ENCODE assay signal across 1 cellular context in genomic region chr2:111433892-111434607, GRCh38.
TF ChIP-seq lines count a peak whose summit lies in the region.
"Not testable (repeated sequence)": the region's sequence is repeated elsewhere in the genome, so short reads cannot be mapped to it uniquely, and the experiment has no call there.

No MANE protein-coding gene starts in this region.

TF ChIP-seq in K562, 482 proteins besides CTCF, POLR2A, EP300 and RAD21 (continued from another document and continues in another):
- 0 out of 2 replicates have a peak, but pooled peaks have one; percentile 72 for TF ChIP-seq RREB1 (CRISPR knock-in tag; IDR thresholded peaks at IDR 0.05)
- TF ChIP-seq MAZ (CRISPR knock-in tag; conservative IDR thresholded peaks at IDR 0.05 in 1 of 2, IDR thresholded peaks at IDR 0.05 in 1 of 2) = peak in 1 of 2 experiments; percentile 46; a peak in 1 of 4 replicates
- peak in 1 of 3 experiments; percentile 90; a peak in 2 of 6 replicates for TF ChIP-seq ZBTB11 (CRISPR knock-in tag; IDR thresholded peaks at IDR 0.05)
- TF ChIP-seq PHB2 (IDR thresholded peaks at IDR 0.05; ENCODE audit: low read depth) = peak; percentile 76
- TF ChIP-seq ZNF395 (CRISPR knock-in tag; IDR thresholded peaks at IDR 0.05) = peak; percentile 99
- peak; percentile 64; the same call in 1 of the 2 replicates for TF ChIP-seq SMARCA4 (IDR thresholded peaks at IDR 0.05)
- peak; percentile 95 for TF ChIP-seq ZNF584 (CRISPR knock-in tag; IDR thresholded peaks at IDR 0.05; ENCODE audit: low read depth)
- TF ChIP-seq CC2D1A (IDR thresholded peaks at IDR 0.05) = peak; percentile 85; the same call in 1 of the 2 replicates
- peak; percentile 97 for TF ChIP-seq CBFA2T2 (conservative IDR thresholded peaks at IDR 0.05)
- TF ChIP-seq STAT5A (IDR thresholded peaks at IDR 0.05; ENCODE audit: borderline replicate concordance, low read length) = peak; percentile 71
- peak; percentile 73 for TF ChIP-seq HDAC3 (IDR thresholded peaks at IDR 0.05; ENCODE audit: borderline replicate concordance, partially characterized antibody)
- peak; percentile 99 for TF ChIP-seq LEF1 (IDR thresholded peaks at IDR 0.05)
- TF ChIP-seq HDAC2 (IDR thresholded peaks at IDR 0.05) = 0 out of 2 replicates have a peak, but pooled peaks have one; percentile 45
- peak; percentile 93 for TF ChIP-seq NFIC (IDR thresholded peaks at IDR 0.05)
- TF ChIP-seq ZNF175 (CRISPR knock-in tag; IDR thresholded peaks at IDR 0.05; ENCODE audit: low read depth) = peak; percentile 98
- TF ChIP-seq MNT (conservative IDR thresholded peaks at IDR 0.05) = peak in 1 of 2 experiments; percentile 41; a peak in 1 of 4 replicates
- TF ChIP-seq GABPA (tag; conservative IDR thresholded peaks at IDR 0.05; ENCODE audit: low read depth) = 0 out of 2 replicates have a peak, but pooled peaks have one; percentile 19
- TF ChIP-seq SMARCE1 (IDR thresholded peaks at IDR 0.05) = peak; percentile 48; the same call in 1 of the 2 replicates
- 0 out of 4 replicates have a peak, but pooled peaks of 1 of the 2 experiments have one; percentile 25 for TF ChIP-seq NONO (IDR thresholded peaks at IDR 0.05; ENCODE audit: low read depth in 2 of 2, low read length in 1 of 2)
- 0 out of 2 replicates have a peak, but pooled peaks have one; percentile 1 for TF ChIP-seq ZNF274 (IDR thresholded peaks at IDR 0.05; ENCODE audit: borderline replicate concordance, low read depth, low read length)
- TF ChIP-seq TCF7 (IDR thresholded peaks at IDR 0.05; ENCODE audit: borderline replicate concordance) = peak; percentile 98
- 0 out of 2 replicates have a peak, but pooled peaks have one; percentile 46 for TF ChIP-seq TCFL5 (CRISPR knock-in tag; conservative IDR thresholded peaks at IDR 0.05)
- TF ChIP-seq ZNF766 (CRISPR knock-in tag; conservative IDR thresholded peaks at IDR 0.05) = peak; percentile 98
- peak in 1 of 2 experiments; percentile 57; a peak in 1 of 4 replicates for TF ChIP-seq HDAC1 (IDR thresholded peaks at IDR 0.05)
- peak in 1 of 2 experiments; percentile 77; a peak in 1 of 4 replicates for TF ChIP-seq ZMIZ1 (IDR thresholded peaks at IDR 0.05; ENCODE audit: low read depth in 2 of 2, low read length in 2 of 2)
- peak; percentile 86 for TF ChIP-seq TEAD4 (IDR thresholded peaks at IDR 0.05; ENCODE audit: low read length)
- TF ChIP-seq TEAD4 (CRISPR knock-in tag; IDR thresholded peaks at IDR 0.05; ENCODE audit: borderline replicate concordance) = not testable (repeated sequence)
- peak in 1 of 2 experiments; percentile 58; a peak in 1 of 4 replicates for TF ChIP-seq MLLT1 (IDR thresholded peaks at IDR 0.05)
- 0 out of 2 replicates have a peak, but pooled peaks have one; percentile 44 for TF ChIP-seq ZNF449 (CRISPR knock-in tag; IDR thresholded peaks at IDR 0.05)
- TF ChIP-seq BHLHE40 (IDR thresholded peaks at IDR 0.05; ENCODE audit: low read length) = peak; percentile 43; the same call in 1 of the 2 replicates
- peak; percentile 96 for TF ChIP-seq ZNF644 (tag; IDR thresholded peaks at IDR 0.05; ENCODE audit: low read depth)
- TF ChIP-seq ZBTB12 (CRISPR knock-in tag; IDR thresholded peaks at IDR 0.05) = 0 out of 2 replicates have a peak, but pooled peaks have one; percentile 42
- peak; percentile 81 for TF ChIP-seq GATA2 (CRISPR knock-in tag; IDR thresholded peaks at IDR 0.05)
- TF ChIP-seq CXXC5 (CRISPR knock-in tag; IDR thresholded peaks at IDR 0.05) = peak; percentile 77
- TF ChIP-seq ELF4 (CRISPR knock-in tag; IDR thresholded peaks at IDR 0.05) = peak; percentile 77; the same call in 1 of the 2 replicates
- 0 out of 2 replicates have a peak, but pooled peaks have one; percentile 55 for TF ChIP-seq ZNF76 (CRISPR knock-in tag; IDR thresholded peaks at IDR 0.05; ENCODE audit: borderline replicate concordance)
- 0 out of 2 replicates have a peak, but pooled peaks have one; percentile 47 for TF ChIP-seq SMAD3 (CRISPR knock-in tag; conservative IDR thresholded peaks at IDR 0.05)
- peak; percentile 49; the same call in 1 of the 2 replicates for TF ChIP-seq RNF2 (IDR thresholded peaks at IDR 0.05)
- TF ChIP-seq CBFB (CRISPR knock-in tag; IDR thresholded peaks at IDR 0.05) = 0 out of 2 replicates have a peak, but pooled peaks have one; percentile 42
- TF ChIP-seq TAL1 (IDR thresholded peaks at IDR 0.05) = peak; percentile 95
